Comparison of ENCODE assay signal across 8 cellular contexts in genomic region chr6:33213166-33213988, GRCh38. TPM values are rescaled to one million over a fixed set of nuclear protein-coding genes. Genes with fewer than 3 reads are reported as not detected.
DNase-seq lines count a peak whose midpoint lies in the region; ATAC-seq and TF ChIP-seq lines count a peak whose summit lies in the region.

No MANE protein-coding gene starts in this region.

- no peak overlapping the region for H4K91ac ChIP-seq in neuronal stem cell (ENCODE audit: low read depth, low read length, poor library complexity)

- H3K36me3 ChIP-seq in neuronal stem cell (replicated peaks in 1 of 2; ENCODE audit: control insufficient read depth in 2 of 2, insufficient read depth in 2 of 2, low read length in 2 of 2), result peaks cover 16 to 38% of the 10 kb centered on the region in 2 donors

- H4K8ac ChIP-seq in neuronal stem cell (ENCODE audit: low read depth, low read length), result peak overlapping the region; percentile 75

- H3K27ac ChIP-seq in neuronal stem cell (replicated peaks; ENCODE audit: low read length), result peak overlapping the region; percentile 19

- H3K4me2 ChIP-seq in neuronal stem cell (ENCODE audit: insufficient read depth, low read length, poor library complexity, severe bottlenecking), result peak overlapping the region; percentile 93

- no peak for TF ChIP-seq CTCF in foreskin fibroblast (IDR thresholded peaks at IDR 0.05; ENCODE audit: low read depth, low read length)

- H3K14ac ChIP-seq in neuronal stem cell (ENCODE audit: low read length), result peak overlapping the region; percentile 87

- peak overlapping the region; percentile 66 for H3K23ac ChIP-seq in neuronal stem cell (ENCODE audit: low read depth, low read length, poor library complexity)

- peaks cover 4% of the 10 kb centered on the region for H3K79me1 ChIP-seq in neuronal stem cell (ENCODE audit: low read depth, low read length)

- no peak overlapping the region for H2BK15ac ChIP-seq in neuronal stem cell (ENCODE audit: low read length)

- peak overlapping the region; percentile 96 for H3K18ac ChIP-seq in neuronal stem cell (ENCODE audit: low read length)

- H3K9ac ChIP-seq in neuronal stem cell (ENCODE audit: low read depth, low read length, poor library complexity), result peak overlapping the region; percentile 87

- ATAC-seq in activated CD4-positive, CD25-positive, alpha-beta regulatory T cell treated with anti-CD3 and anti-CD28 coated beads, Interleukin-2, amount 50 U/mL, for 24 hours, result peak; percentile 11 to 21
- ATAC-seq in SK-N-SH treated with all-trans-retinoic acid at 6 μM for 48 hours (peak; percentile 64), GM19328 (IDR thresholded peaks at IDR 0.05; ENCODE audit: unreplicated experiment) (no peak)

- H2AFZ ChIP-seq in neuronal stem cell (ENCODE audit: low read length), result peak overlapping the region; percentile 58

- no peaks in the 10 kb centered on the region for H3K9me3 ChIP-seq in neuronal stem cell (replicated peaks in 1 of 2; ENCODE audit: control insufficient read depth in 2 of 2, insufficient read depth in 1 of 2, low read depth in 1 of 2, low read length in 2 of 2)

- WGBS in neuronal stem cell (ENCODE audit: extremely low coverage in 2 of 2, insufficient read length in 2 of 2, insufficient replicate concordance in 1 of 2), 2 donors, result no CpG with 5 or more reads among the region's 43 CpGs

- peak overlapping the region; percentile 14 for H2BK120ac ChIP-seq in neuronal stem cell (ENCODE audit: low read depth, low read length)

- H2BK5ac ChIP-seq in neuronal stem cell (ENCODE audit: low read length), result peak overlapping the region; percentile 9

- peaks cover 15 to 46% of the 10 kb centered on the region in 2 donors for H3K4me1 ChIP-seq in neuronal stem cell (ENCODE audit: control insufficient read depth in 2 of 2, insufficient read depth in 1 of 2, low read depth in 1 of 2, low read length in 2 of 2)

- H2BK12ac ChIP-seq in neuronal stem cell (ENCODE audit: low read length), result no peak overlapping the region

- H3K4ac ChIP-seq in neuronal stem cell (ENCODE audit: low read length), result no peak overlapping the region

- H3K27me3 ChIP-seq in neuronal stem cell (ENCODE audit: control insufficient read depth in 3 of 3, insufficient read depth in 3 of 3, low read depth in 1 of 3, low read length in 3 of 3), result peaks cover 0 to 26% (median 0%) of the 10 kb centered on the region in 3 experiments

- H3K4me3 ChIP-seq in foreskin fibroblast (ENCODE audit: low read depth in 1 of 2, low read length in 2 of 2) (peak overlapping the region; percentile 48 to 69), neuronal stem cell (ENCODE audit: low read length in 2 of 2) (peak overlapping the region; percentile 24 to 83)

- no peak for DNase-seq in activated CD4-positive, CD25-positive, alpha-beta regulatory T cell treated with anti-CD3 and anti-CD28 coated beads, Interleukin-2, amount 50 U/mL, for 72 hours
- peak in 1 of 2 donors; percentile 74 for DNase-seq in foreskin fibroblast
- DNase-seq in neuronal stem cell (ENCODE audit: low spot score), result no peak
- DNase-seq in COR-L47 (lab: John Stamatoyannopoulos, UW), result no peak
- DNase-seq in occipital lobe (lab: John Stamatoyannopoulos, UW), result no peak

- H2AK5ac ChIP-seq in neuronal stem cell (ENCODE audit: low read depth, low read length), result peak overlapping the region; percentile 66

TF ChIP-seq in SK-N-SH treated with all-trans-retinoic acid at 6 μM for 48 hours, 23 proteins besides CTCF, POLR2A, EP300 and RAD21:
- no peak for TF ChIP-seq TSHZ2 (CRISPR knock-in tag; IDR thresholded peaks at IDR 0.05)
- no peak for TF ChIP-seq ISL1 (CRISPR knock-in tag; IDR thresholded peaks at IDR 0.05)
- TF ChIP-seq RARB (CRISPR knock-in tag; IDR thresholded peaks at IDR 0.05), result no peak
- no peak for TF ChIP-seq TCF4 (CRISPR knock-in tag; IDR thresholded peaks at IDR 0.05; ENCODE audit: borderline replicate concordance)
- no peak; the same call in 1 of the 2 replicates for TF ChIP-seq ZC3H10 (CRISPR knock-in tag; IDR thresholded peaks at IDR 0.05)
- no peak for TF ChIP-seq ARNTL (CRISPR knock-in tag; IDR thresholded peaks at IDR 0.05; ENCODE audit: borderline replicate concordance, low read depth)
- TF ChIP-seq CREB5 (CRISPR knock-in tag; IDR thresholded peaks at IDR 0.05; ENCODE audit: low read depth), result no peak
- TF ChIP-seq GLIS3 (CRISPR knock-in tag; IDR thresholded peaks at IDR 0.05), result peak; percentile 61; the same call in 1 of the 2 replicates
- peak; percentile 50; the same call in 1 of the 2 replicates for TF ChIP-seq PATZ1 (CRISPR knock-in tag; IDR thresholded peaks at IDR 0.05; ENCODE audit: borderline replicate concordance)
- no peak for TF ChIP-seq BACH2 (CRISPR knock-in tag; IDR thresholded peaks at IDR 0.05; ENCODE audit: borderline replicate concordance)
- TF ChIP-seq SNAI2 (CRISPR knock-in tag; IDR thresholded peaks at IDR 0.05), result no peak
- no peak for TF ChIP-seq CSDC2 (CRISPR knock-in tag; IDR thresholded peaks at IDR 0.05)
- TF ChIP-seq ZFP3 (CRISPR knock-in tag; IDR thresholded peaks at IDR 0.05), result no peak
- no peak for TF ChIP-seq PPARA (CRISPR knock-in tag; IDR thresholded peaks at IDR 0.05; ENCODE audit: borderline replicate concordance)

RNA-seq across cellular contexts. Expression of gene RING1, which starts 5.1 kb away (rescaled TPM):
- 47.3 TPM for polyA plus RNA-seq in neuronal stem cell (2013, experiment 1 of 2)
- 47.9 TPM for polyA plus RNA-seq in neuronal stem cell (2013, experiment 2 of 2)
- 20.6 TPM for total RNA-seq in occipital lobe

RNA-seq across cellular contexts. Expression of gene HSD17B8, which starts 8.9 kb away (rescaled TPM):
- polyA plus RNA-seq in neuronal stem cell (2013, experiment 1 of 2), result 8.2 TPM
- 8.3 TPM for polyA plus RNA-seq in neuronal stem cell (2013, experiment 2 of 2)
- total RNA-seq in occipital lobe, result 4.5 TPM

RNA-seq across cellular contexts. Expression of gene SLC39A7, which starts 12.7 kb away (rescaled TPM):
- polyA plus RNA-seq in neuronal stem cell (2013, experiment 1 of 2), result 42.0 TPM
- 40.1 TPM for polyA plus RNA-seq in neuronal stem cell (2013, experiment 2 of 2)
- total RNA-seq in occipital lobe, result 34.8 TPM

RNA-seq across cellular contexts. Expression of gene RXRB, which starts 12.9 kb away (rescaled TPM):
- polyA plus RNA-seq in neuronal stem cell (2013, experiment 1 of 2), result 18.7 TPM
- 18.1 TPM for polyA plus RNA-seq in neuronal stem cell (2013, experiment 2 of 2)
- 22.6 TPM for total RNA-seq in occipital lobe

RNA-seq across cellular contexts. Expression of gene COL11A2, which starts 21.1 kb away (rescaled TPM):
- 0.86 TPM for polyA plus RNA-seq in neuronal stem cell (2013, experiment 1 of 2)
- polyA plus RNA-seq in neuronal stem cell (2013, experiment 2 of 2), result 0.82 TPM
- 0.94 TPM for total RNA-seq in occipital lobe
